In the genomic region with DNA sequence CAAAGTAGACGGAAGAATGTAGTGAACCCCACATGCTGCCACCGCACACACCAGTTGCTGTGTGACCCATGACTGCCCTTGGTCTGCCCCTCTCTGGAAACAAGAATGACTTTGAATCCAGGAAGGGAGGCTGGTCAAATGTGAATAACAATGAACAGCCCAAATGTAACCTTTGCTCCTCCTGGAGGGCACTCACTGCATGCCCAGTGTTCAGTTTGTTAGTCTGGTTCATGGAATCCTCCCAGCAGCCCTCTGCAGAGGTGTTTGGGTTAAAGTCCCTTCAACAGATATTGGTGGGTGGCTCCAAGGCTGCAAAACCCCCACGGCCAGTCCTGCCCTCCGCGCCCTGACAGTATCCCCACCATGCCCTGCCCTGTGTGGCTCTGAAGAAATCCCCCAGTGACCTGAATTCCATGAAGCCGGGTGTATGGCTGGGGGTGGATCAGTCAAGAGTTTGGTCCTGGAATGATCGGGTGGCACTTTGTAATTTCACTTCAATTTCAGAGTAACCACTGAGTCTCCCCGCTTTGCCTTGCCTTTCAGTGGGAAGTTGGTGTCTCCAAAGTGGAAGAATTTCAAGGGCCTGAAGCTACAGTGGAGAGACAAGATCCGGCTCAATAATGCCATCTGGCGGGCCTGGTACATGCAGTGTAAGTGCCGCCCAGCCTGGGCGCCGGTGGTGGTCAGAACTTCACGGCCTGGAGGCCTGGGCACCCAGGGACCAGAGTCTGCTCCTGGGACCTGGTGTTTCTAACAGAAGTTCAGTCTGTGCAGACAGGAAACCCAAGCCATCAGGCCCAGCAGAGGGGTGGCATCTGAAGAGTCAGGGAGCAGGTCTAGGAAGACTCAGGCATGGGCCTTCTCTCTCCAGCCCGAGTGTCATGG, we compare ENCODE assay signal across 1 cellular context.
TF ChIP-seq lines count a peak whose summit lies in the region.

No MANE protein-coding gene starts in this region.

TF ChIP-seq in HepG2, 621 proteins besides CTCF, POLR2A, EP300 and RAD21 (continues in another document):
- TF ChIP-seq ZFP36 (IDR thresholded peaks at IDR 0.05; ENCODE audit: borderline replicate concordance, low read depth, low read length, partially characterized antibody) (no peak), ZNF629 (CRISPR knock-in tag; conservative IDR thresholded peaks at IDR 0.05) (0 out of 2 replicates have a peak, but pooled peaks have one; percentile 20), TMF1 (CRISPR knock-in tag; IDR thresholded peaks at IDR 0.05; ENCODE audit: low read depth) (no peak), SNAPC2 (CRISPR knock-in tag; IDR thresholded peaks at IDR 0.05) (no peak), KMT2A (CRISPR knock-in tag; IDR thresholded peaks at IDR 0.05) (no peak), MYC (CRISPR knock-in tag; IDR thresholded peaks at IDR 0.05; ENCODE audit: borderline replicate concordance) (no peak), FIP1L1 (IDR thresholded peaks at IDR 0.05; ENCODE audit: borderline replicate concordance, insufficient read depth, low read depth, low read length) (no peak), ZNF329 (CRISPR knock-in tag; IDR thresholded peaks at IDR 0.05; ENCODE audit: low read depth) (no peak), REXO4 (CRISPR knock-in tag; IDR thresholded peaks at IDR 0.05; ENCODE audit: borderline replicate concordance) (no peak), ZNF496 (CRISPR knock-in tag; IDR thresholded peaks at IDR 0.05; ENCODE audit: insufficient replicate concordance) (no peak), ZNF75D (CRISPR knock-in tag; IDR thresholded peaks at IDR 0.05; ENCODE audit: borderline replicate concordance) (no peak), ZNF260 (CRISPR knock-in tag; IDR thresholded peaks at IDR 0.05; ENCODE audit: borderline replicate concordance, low read depth) (no peak), ZNF891 (CRISPR knock-in tag; IDR thresholded peaks at IDR 0.05) (no peak), CC2D1A (CRISPR knock-in tag; IDR thresholded peaks at IDR 0.05) (no peak), TEAD3 (CRISPR knock-in tag; optimal IDR thresholded peaks at IDR 0.05; ENCODE audit: borderline replicate concordance) (peak; percentile 27), ZNF44 (CRISPR knock-in tag; IDR thresholded peaks at IDR 0.05) (no peak), SSRP1 (CRISPR knock-in tag; IDR thresholded peaks at IDR 0.05) (no peak), CENPT (CRISPR knock-in tag; IDR thresholded peaks at IDR 0.05; ENCODE audit: low read depth) (no peak), ZNF552 (CRISPR knock-in tag; IDR thresholded peaks at IDR 0.05; ENCODE audit: borderline replicate concordance) (no peak), ZNF256 (CRISPR knock-in tag; conservative IDR thresholded peaks at IDR 0.05) (no peak), ZC3H4 (CRISPR knock-in tag; IDR thresholded peaks at IDR 0.05; ENCODE audit: borderline replicate concordance) (no peak), NCOR1 (IDR thresholded peaks at IDR 0.05; ENCODE audit: borderline replicate concordance, low read length) (0 out of 2 replicates have a peak, but pooled peaks have one; percentile 31), ZNF207 (IDR thresholded peaks at IDR 0.05; ENCODE audit: borderline replicate concordance) (no peak), SOX6 (IDR thresholded peaks at IDR 0.05) (no peak), SOX6 (CRISPR knock-in tag; IDR thresholded peaks at IDR 0.05) (peak; percentile 59), AGO2 (optimal IDR thresholded peaks at IDR 0.05; ENCODE audit: low read depth, low read length) (no peak), CREM (IDR thresholded peaks at IDR 0.05) (no peak), CREM (CRISPR knock-in tag; IDR thresholded peaks at IDR 0.05) (no peak), ZNF709 (CRISPR knock-in tag; IDR thresholded peaks at IDR 0.05) (no peak), ZNF749 (CRISPR knock-in tag; IDR thresholded peaks at IDR 0.05; ENCODE audit: borderline replicate concordance) (no peak), BRCA1 (CRISPR knock-in tag; IDR thresholded peaks at IDR 0.05) (no peak), NFKBIZ (CRISPR knock-in tag; IDR thresholded peaks at IDR 0.05) (no peak), HNF4G (IDR thresholded peaks at IDR 0.05; ENCODE audit: borderline replicate concordance, low read depth, low read length) (peak; percentile 76; the same call in 1 of the 2 replicates), HNF4G (CRISPR knock-in tag; IDR thresholded peaks at IDR 0.05; ENCODE audit: borderline replicate concordance, low read depth) (no peak; the same call in 1 of the 2 replicates), HNRNPLL (IDR thresholded peaks at IDR 0.05; ENCODE audit: low read depth, low read length, poor library complexity, severe bottlenecking) (no peak), DMAP1 (CRISPR knock-in tag; IDR thresholded peaks at IDR 0.05) (no peak), ZBTB1 (CRISPR knock-in tag; IDR thresholded peaks at IDR 0.05; ENCODE audit: borderline replicate concordance) (no peak), PHB2 (IDR thresholded peaks at IDR 0.05; ENCODE audit: partially characterized antibody) (no peak), HNRNPUL1 (IDR thresholded peaks at IDR 0.05; ENCODE audit: low read depth, low read length) (no peak), SMC3 (IDR thresholded peaks at IDR 0.05; ENCODE audit: low read length) (peak; percentile 39; the same call in 1 of the 2 replicates), U2AF1 (optimal IDR thresholded peaks at IDR 0.05; ENCODE audit: low read depth, low read length) (no peak), RBFOX2 (IDR thresholded peaks at IDR 0.05; ENCODE audit: low read depth, low read length) (no peak), HNF4A (CRISPR knock-in tag; IDR thresholded peaks at IDR 0.05) (peak; percentile 74), MAFK (conservative IDR thresholded peaks at IDR 0.05 in 1 of 2, IDR thresholded peaks at IDR 0.05 in 1 of 2; ENCODE audit: low read length in 2 of 2) (no peak), DPF2 (CRISPR knock-in tag; IDR thresholded peaks at IDR 0.05; ENCODE audit: borderline replicate concordance, low read depth) (no peak)
- TF ChIP-seq, protein P1, sequence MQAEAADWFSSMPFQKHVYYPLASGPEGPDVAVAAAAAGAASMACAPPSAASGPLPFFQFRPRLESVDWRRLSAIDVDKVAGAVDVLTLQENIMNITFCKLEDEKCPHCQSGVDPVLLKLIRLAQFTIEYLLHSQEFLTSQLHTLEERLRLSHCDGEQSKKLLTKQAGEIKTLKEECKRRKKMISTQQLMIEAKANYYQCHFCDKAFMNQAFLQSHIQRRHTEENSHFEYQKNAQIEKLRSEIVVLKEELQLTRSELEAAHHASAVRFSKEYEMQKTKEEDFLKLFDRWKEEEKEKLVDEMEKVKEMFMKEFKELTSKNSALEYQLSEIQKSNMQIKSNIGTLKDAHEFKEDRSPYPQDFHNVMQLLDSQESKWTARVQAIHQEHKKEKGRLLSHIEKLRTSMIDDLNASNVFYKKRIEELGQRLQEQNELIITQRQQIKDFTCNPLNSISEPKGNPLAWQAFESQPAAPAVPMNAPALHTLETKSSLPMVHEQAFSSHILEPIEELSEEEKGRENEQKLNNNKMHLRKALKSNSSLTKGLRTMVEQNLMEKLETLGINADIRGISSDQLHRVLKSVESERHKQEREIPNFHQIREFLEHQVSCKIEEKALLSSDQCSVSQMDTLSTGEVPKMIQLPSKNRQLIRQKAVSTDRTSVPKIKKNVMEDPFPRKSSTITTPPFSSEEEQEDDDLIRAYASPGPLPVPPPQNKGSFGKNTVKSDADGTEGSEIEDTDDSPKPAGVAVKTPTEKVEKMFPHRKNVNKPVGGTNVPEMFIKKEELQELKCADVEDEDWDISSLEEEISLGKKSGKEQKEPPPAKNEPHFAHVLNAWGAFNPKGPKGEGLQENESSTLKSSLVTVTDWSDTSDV (CRISPR knock-in tag; IDR thresholded peaks at IDR 0.05), result no peak
- TF ChIP-seq, protein P2, sequence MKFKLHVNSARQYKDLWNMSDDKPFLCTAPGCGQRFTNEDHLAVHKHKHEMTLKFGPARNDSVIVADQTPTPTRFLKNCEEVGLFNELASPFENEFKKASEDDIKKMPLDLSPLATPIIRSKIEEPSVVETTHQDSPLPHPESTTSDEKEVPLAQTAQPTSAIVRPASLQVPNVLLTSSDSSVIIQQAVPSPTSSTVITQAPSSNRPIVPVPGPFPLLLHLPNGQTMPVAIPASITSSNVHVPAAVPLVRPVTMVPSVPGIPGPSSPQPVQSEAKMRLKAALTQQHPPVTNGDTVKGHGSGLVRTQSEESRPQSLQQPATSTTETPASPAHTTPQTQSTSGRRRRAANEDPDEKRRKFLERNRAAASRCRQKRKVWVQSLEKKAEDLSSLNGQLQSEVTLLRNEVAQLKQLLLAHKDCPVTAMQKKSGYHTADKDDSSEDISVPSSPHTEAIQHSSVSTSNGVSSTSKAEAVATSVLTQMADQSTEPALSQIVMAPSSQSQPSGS (CRISPR knock-in tag; IDR thresholded peaks at IDR 0.05), result no peak
- TF ChIP-seq, protein P3, sequence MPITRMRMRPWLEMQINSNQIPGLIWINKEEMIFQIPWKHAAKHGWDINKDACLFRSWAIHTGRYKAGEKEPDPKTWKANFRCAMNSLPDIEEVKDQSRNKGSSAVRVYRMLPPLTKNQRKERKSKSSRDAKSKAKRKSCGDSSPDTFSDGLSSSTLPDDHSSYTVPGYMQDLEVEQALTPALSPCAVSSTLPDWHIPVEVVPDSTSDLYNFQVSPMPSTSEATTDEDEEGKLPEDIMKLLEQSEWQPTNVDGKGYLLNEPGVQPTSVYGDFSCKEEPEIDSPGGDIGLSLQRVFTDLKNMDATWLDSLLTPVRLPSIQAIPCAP (CRISPR knock-in tag; IDR thresholded peaks at IDR 0.05; ENCODE audit: low read depth), result no peak
- TF ChIP-seq, protein P4, sequence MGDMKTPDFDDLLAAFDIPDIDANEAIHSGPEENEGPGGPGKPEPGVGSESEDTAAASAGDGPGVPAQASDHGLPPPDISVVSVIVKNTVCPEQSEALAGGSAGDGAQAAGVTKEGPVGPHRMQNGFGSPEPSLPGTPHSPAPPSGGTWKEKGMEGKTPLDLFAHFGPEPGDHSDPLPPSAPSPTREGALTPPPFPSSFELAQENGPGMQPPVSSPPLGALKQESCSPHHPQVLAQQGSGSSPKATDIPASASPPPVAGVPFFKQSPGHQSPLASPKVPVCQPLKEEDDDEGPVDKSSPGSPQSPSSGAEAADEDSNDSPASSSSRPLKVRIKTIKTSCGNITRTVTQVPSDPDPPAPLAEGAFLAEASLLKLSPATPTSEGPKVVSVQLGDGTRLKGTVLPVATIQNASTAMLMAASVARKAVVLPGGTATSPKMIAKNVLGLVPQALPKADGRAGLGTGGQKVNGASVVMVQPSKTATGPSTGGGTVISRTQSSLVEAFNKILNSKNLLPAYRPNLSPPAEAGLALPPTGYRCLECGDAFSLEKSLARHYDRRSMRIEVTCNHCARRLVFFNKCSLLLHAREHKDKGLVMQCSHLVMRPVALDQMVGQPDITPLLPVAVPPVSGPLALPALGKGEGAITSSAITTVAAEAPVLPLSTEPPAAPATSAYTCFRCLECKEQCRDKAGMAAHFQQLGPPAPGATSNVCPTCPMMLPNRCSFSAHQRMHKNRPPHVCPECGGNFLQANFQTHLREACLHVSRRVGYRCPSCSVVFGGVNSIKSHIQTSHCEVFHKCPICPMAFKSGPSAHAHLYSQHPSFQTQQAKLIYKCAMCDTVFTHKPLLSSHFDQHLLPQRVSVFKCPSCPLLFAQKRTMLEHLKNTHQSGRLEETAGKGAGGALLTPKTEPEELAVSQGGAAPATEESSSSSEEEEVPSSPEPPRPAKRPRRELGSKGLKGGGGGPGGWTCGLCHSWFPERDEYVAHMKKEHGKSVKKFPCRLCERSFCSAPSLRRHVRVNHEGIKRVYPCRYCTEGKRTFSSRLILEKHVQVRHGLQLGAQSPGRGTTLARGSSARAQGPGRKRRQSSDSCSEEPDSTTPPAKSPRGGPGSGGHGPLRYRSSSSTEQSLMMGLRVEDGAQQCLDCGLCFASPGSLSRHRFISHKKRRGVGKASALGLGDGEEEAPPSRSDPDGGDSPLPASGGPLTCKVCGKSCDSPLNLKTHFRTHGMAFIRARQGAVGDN (CRISPR knock-in tag; IDR thresholded peaks at IDR 0.05), result peak; percentile 45
- TF ChIP-seq, protein P5, sequence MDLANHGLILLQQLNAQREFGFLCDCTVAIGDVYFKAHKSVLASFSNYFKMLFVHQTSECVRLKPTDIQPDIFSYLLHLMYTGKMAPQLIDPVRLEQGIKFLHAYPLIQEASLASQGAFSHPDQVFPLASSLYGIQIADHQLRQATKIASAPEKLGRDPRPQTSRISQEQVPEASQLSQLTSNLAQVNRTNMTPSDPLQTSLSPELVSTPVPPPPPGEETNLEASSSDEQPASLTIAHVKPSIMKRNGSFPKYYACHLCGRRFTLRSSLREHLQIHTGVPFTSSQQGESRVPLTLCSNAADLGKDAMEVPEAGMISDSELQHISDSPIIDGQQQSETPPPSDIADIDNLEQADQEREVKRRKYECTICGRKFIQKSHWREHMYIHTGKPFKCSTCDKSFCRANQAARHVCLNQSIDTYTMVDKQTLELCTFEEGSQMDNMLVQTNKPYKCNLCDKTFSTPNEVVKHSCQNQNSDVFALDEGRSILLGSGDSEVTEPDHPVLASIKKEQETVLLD (CRISPR knock-in tag; IDR thresholded peaks at IDR 0.05; ENCODE audit: low read depth), result no peak
- TF ChIP-seq, protein P6, sequence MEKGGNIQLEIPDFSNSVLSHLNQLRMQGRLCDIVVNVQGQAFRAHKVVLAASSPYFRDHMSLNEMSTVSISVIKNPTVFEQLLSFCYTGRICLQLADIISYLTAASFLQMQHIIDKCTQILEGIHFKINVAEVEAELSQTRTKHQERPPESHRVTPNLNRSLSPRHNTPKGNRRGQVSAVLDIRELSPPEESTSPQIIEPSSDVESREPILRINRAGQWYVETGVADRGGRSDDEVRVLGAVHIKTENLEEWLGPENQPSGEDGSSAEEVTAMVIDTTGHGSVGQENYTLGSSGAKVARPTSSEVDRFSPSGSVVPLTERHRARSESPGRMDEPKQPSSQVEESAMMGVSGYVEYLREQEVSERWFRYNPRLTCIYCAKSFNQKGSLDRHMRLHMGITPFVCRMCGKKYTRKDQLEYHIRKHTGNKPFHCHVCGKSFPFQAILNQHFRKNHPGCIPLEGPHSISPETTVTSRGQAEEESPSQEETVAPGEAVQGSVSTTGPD (CRISPR knock-in tag; IDR thresholded peaks at IDR 0.05), result no peak
- TF ChIP-seq, protein P7, sequence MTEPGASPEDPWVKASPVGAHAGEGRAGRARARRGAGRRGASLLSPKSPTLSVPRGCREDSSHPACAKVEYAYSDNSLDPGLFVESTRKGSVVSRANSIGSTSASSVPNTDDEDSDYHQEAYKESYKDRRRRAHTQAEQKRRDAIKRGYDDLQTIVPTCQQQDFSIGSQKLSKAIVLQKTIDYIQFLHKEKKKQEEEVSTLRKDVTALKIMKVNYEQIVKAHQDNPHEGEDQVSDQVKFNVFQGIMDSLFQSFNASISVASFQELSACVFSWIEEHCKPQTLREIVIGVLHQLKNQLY (CRISPR knock-in tag; IDR thresholded peaks at IDR 0.05), result no peak
- TF ChIP-seq, protein P8, sequence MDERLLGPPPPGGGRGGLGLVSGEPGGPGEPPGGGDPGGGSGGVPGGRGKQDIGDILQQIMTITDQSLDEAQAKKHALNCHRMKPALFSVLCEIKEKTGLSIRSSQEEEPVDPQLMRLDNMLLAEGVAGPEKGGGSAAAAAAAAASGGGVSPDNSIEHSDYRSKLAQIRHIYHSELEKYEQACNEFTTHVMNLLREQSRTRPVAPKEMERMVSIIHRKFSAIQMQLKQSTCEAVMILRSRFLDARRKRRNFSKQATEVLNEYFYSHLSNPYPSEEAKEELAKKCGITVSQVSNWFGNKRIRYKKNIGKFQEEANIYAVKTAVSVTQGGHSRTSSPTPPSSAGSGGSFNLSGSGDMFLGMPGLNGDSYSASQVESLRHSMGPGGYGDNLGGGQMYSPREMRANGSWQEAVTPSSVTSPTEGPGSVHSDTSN (CRISPR knock-in tag; IDR thresholded peaks at IDR 0.05), result no peak
